8 cellular contexts compared by ENCODE assay signal in genomic region chr11:125903753-125904659, GRCh38. TPM values are rescaled to one million over a fixed set of nuclear protein-coding genes. Genes with fewer than 3 reads are reported as not detected.
DNase-seq lines count a peak whose midpoint lies in the region; ATAC-seq, FAIRE-seq and TF ChIP-seq lines count a peak whose summit lies in the region.

Gene DDX25 (plus strand): TSS chr11:125904508. CDS start chr11:125904518, 10 bp downstream.

- TF ChIP-seq CTCF in K562 (IDR thresholded peaks at IDR 0.05 in 2 of 3, conservative IDR thresholded peaks at IDR 0.05 in 1 of 3; ENCODE audit: insufficient read depth in 2 of 3, low read depth in 1 of 3, low read length in 3 of 3) (no peak), RWPE1 (conservative IDR thresholded peaks at IDR 0.05; ENCODE audit: low read depth) (no peak)

- TF ChIP-seq POLR2A in K562 (conservative IDR thresholded peaks at IDR 0.05) = no peak

- H3K4me1 Mint-ChIP-seq in immature natural killer cell = peaks cover 28 to 58% of the 10 kb centered on the region in 2 donors

- TF ChIP-seq RAD21 in K562 (CRISPR knock-in tag; conservative IDR thresholded peaks at IDR 0.05 in 1 of 2, IDR thresholded peaks at IDR 0.05 in 1 of 2) = no peak

- H3K9me1 ChIP-seq in K562 (ENCODE audit: control insufficient read depth, insufficient read depth, low read length) = no peaks in the 10 kb centered on the region

- no peak for ATAC-seq in K562
- no peak for ATAC-seq in GM18517 (IDR thresholded peaks at IDR 0.05; ENCODE audit: unreplicated experiment)
- no peak for ATAC-seq in HG03439 (IDR thresholded peaks at IDR 0.05; ENCODE audit: unreplicated experiment)

- POLR2A ChIA-PET in K562 (lab: Yijun Ruan, JAX) = interaction anchor here (0.7 to 1.8 kb wide), 5 partner anchors 7 to 308 kb away, joined by 3 to 10 read pairs (median 5); partner anchors contain the start of genes FAM118B, HYLS1 and RPUSD4
- POLR2A ChIA-PET in RWPE1 (lab: Yijun Ruan, JAX; ENCODE audit: low non-redundant PET) = interaction anchor here (0.7 to 1.3 kb wide), 2 partner anchors 9 to 308 kb away, joined by 3 to 4 read pairs; partner anchors contain the start of gene FAM118B

- in situ Hi-C loops in G401 (cut with HindIII; ENCODE audit: low sequenced_read_pairs) = no loop called here
- in situ Hi-C loops in K562 (cut with MboI) = no loop called here

- H3K27me3 Mint-ChIP-seq in immature natural killer cell (ENCODE audit: low read depth in 3 of 3) = peaks cover 13 to 20% (median 16%) of the 10 kb centered on the region in 3 donors

- no peak within 1 kb of the TSS for H3K9ac ChIP-seq in K562 (ENCODE audit: insufficient read depth in 1 of 2, low read depth in 2 of 2, low read length in 2 of 2)

- H3K27ac ChIP-seq in K562 (ENCODE audit: extremely low read depth, low read depth, low read length) (no peak within 1 kb of the TSS), RWPE1 (no peak within 1 kb of the TSS)

- peaks cover 9 to 23% of the 10 kb centered on the region in 2 experiments; a peak in 4 of 5 replicates for H3K27me3 ChIP-seq in K562 (ENCODE audit: control insufficient read depth in 2 of 2, insufficient read depth in 2 of 2, low read length in 2 of 2)

- peaks cover 10 to 14% (median 12%) of the 10 kb centered on the region in 3 donors for H3K36me3 Mint-ChIP-seq in immature natural killer cell

- peak within 1 kb of the TSS; percentile 89; the same call in 1 of the 2 replicates for H3K4me2 ChIP-seq in K562 (ENCODE audit: insufficient read depth, low read length)

- intact Hi-C loops in K562 (cut with micrococcal nuclease) = loop anchor here (1.0 kb wide), 1 partner anchor 159 kb away; no protein-coding TSS in a partner anchor

- H3K4me3 Mint-ChIP-seq in immature natural killer cell = peak within 1 kb of the TSS; percentile 94 to 98 (median 96)

- peak within 1 kb of the TSS in 3 of 6 donors; percentile 70 to 87 (median 84) for H3K27ac Mint-ChIP-seq in immature natural killer cell

- no peak for TF ChIP-seq EP300 in K562 (IDR thresholded peaks at IDR 0.05; ENCODE audit: low read length)

- BruUV-seq in K562 (replicated peaks; lab: Mats Ljungman, UMichigan) = no TSS peak

- no peak within 1 kb of the TSS for H3K4me3 ChIP-seq in K562

- peaks cover 0 to 2% (median 0%) of the 10 kb centered on the region in 6 donors for H3K9me3 Mint-ChIP-seq in immature natural killer cell

- H2AFZ ChIP-seq in K562 (ENCODE audit: low read depth, low read length) = no peak within 1 kb of the TSS

- H3K4me1 ChIP-seq in K562 (replicated peaks in 1 of 2; ENCODE audit: control insufficient read depth in 2 of 2, insufficient read depth in 2 of 2, low read length in 2 of 2) = peaks cover 0 to 6% of the 10 kb centered on the region in 2 experiments; a peak in 2 of 5 replicates

- DNase-seq in G401 (ENCODE audit: low spot score) = peak; percentile 78
- DNase-seq in NCI-H2227 treated with DMSO at 0.1 percent for 48 hours (lab: John Stamatoyannopoulos, UW) = peak; percentile 79
- DNase-seq in K562 (ENCODE audit: extremely low read depth in 1 of 4, low spot score in 3 of 4) = no peak
- DNase-seq in immature natural killer cell = peak in 1 of 3 donors; percentile 20
- peak; percentile 1 for DNase-seq in stimulated activated CD8-positive, alpha-beta memory T cell treated with anti-CD3 and anti-CD28 coated beads, Interleukin-12 subunit alpha, Interleukin-12 subunit beta, amount 100 ng/mL, for 24 hours (ENCODE audit: extremely low read depth)
- no peak for DNase-seq in RWPE1 (ENCODE audit: low spot score)

- no peaks in the 10 kb centered on the region for H4K20me1 ChIP-seq in K562 (replicated peaks; ENCODE audit: control insufficient read depth, insufficient read depth, low read length)

- peaks cover 23% of the 10 kb centered on the region for H3K36me3 ChIP-seq in K562 (ENCODE audit: control insufficient read depth, insufficient read depth, low read length)

- CTCF ChIA-PET in K562 (lab: Yijun Ruan, JAX; ENCODE audit: low intra/inter-chr PET ratio) = no interaction called here
- CTCF ChIA-PET in RWPE1 (lab: Yijun Ruan, JAX) = interaction anchor here (0.7 kb wide), 1 partner anchor 16 kb away, joined by 3 read pairs; no protein-coding TSS in a partner anchor

- peaks cover 32% of the 10 kb centered on the region for H3K79me2 ChIP-seq in K562 (ENCODE audit: control insufficient read depth, insufficient read depth, low read length)

- WGBS in K562 (ENCODE audit: insufficient coverage, low coverage, missing lambda C conversion rate) = 72% methylated on average over 21 of the region's 81 CpGs

- FAIRE-seq in K562 (lab: Jason Lieb, UNC) = no peak

- H3K9me3 ChIP-seq in K562 (replicated peaks; ENCODE audit: control insufficient read depth, insufficient read depth, low read depth, low read length) = no peaks in the 10 kb centered on the region

TF ChIP-seq in K562, 482 proteins besides CTCF, POLR2A, EP300 and RAD21:
- TF ChIP-seq ATF2 (CRISPR knock-in tag; IDR thresholded peaks at IDR 0.05) (no peak), MIER1 (IDR thresholded peaks at IDR 0.05; ENCODE audit: low read depth) (peak; percentile 6; the same call in 1 of the 2 replicates), PYGO2 (tag; IDR thresholded peaks at IDR 0.05) (no peak)

RNA-seq across cellular contexts. Expression of gene DDX25, which starts in this region (rescaled TPM):
- 0.18 TPM in 1 of 2 replicates, not detected in the other for total RNA-seq in G401 (2014; rRNA removed; shearing (Covaris generic))
- total RNA-seq in K562 (2011; cell fraction: chromatin; rRNA removed; ENCODE audit: low replicate concordance) = not detected in 2 replicates
- not detected in 2 replicates for total RNA-seq in K562 (2011; cell fraction: nucleolus; rRNA removed)
- total RNA-seq in K562 (2011; cell fraction: nucleoplasm; rRNA removed) = not detected in 2 replicates
- total RNA-seq in K562 (2014; rRNA removed) (not detected in 2 replicates), K562 (2014; rRNA removed; fragmentation: Illumina TruSeq; extraction: Trizol) (not detected in 2 replicates), K562 (2015; rRNA removed; fragmentation: Illumina TruSeq; extraction: Trizol) (not detected in 2 replicates), K562 (2021) (not detected in 2 replicates)
- polyA plus RNA-seq in K562 (2011; rRNA removed) (not detected in 2 replicates), K562 (2014; fragmentation: Illumina TruSeq; extraction: Trizol) (not detected in 2 replicates), K562 (2014; fragmentation: Nextera tagmentation; extraction: Ambion mirVana) (not detected), K562 (2014; rRNA removed) (not detected in 2 replicates), immature natural killer cell (not detected)
- not detected in 2 replicates for polyA plus RNA-seq in K562 (2011; cell fraction: cytosol; rRNA removed)
- polyA plus RNA-seq in K562 (2011; cell fraction: nucleus; rRNA removed) = not detected in 2 replicates
- not detected in 2 replicates for polyA plus RNA-seq in K562 (2012)
- not detected in 2 replicates for polyA minus RNA-seq in K562 (2011; rRNA and poly(A)+ RNA removed)
- polyA minus RNA-seq in K562 (2011; cell fraction: cytosol; rRNA and poly(A)+ RNA removed) = not detected in 2 replicates
- not detected in 2 replicates for polyA minus RNA-seq in K562 (2011; cell fraction: nucleus; rRNA and poly(A)+ RNA removed)

Comparison
In these comparisons a context has a peak if more than half of its experiments do, and no peak if none do; other contexts are left out.
1. Peak in DNase-seq in G401; RNA of the gene not detected or under 1 TPM.
2. DNase-seq: peak in NCI-H2227 treated with DMSO at 0.1 percent for 48 hours (single experiment) and stimulated activated CD8-positive, alpha-beta memory T cell treated with anti-CD3 and anti-CD28 coated beads, Interleukin-12 subunit alpha, Interleukin-12 subunit beta, amount 100 ng/mL, for 24 hours (single experiment); none in K562 (0 of 4) and RWPE1 (single experiment).